18 cellular contexts compared by ENCODE assay signal in the genomic region with DNA sequence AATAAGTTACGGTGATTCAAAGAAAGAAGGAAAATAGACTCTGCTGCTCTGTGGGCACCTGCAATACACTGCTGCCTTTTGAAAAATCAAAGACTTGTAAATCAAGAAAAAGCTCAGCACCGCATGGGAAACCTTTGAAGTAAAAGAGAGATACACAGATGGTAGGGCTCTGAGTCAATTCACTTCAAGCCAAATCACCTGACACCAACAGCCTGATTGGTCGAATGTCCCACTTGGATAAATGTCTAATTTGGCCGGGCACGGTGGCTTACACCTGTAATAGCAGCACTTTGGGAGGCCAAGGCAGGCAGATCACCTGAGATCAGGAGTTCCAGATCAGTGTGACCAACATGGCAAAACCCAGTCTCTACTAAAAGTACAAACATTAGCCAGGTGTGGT. TPM values are rescaled to one million over a fixed set of nuclear protein-coding genes. Genes with fewer than 3 reads are reported as not detected.
DNase-seq lines count a peak whose midpoint lies in the region; ATAC-seq and TF ChIP-seq lines count a peak whose summit lies in the region.
"Had no signal": no experiment of that assay in that cellular context is flagged by ENCODE, and none has a peak within 500 bp of the region (broad histone marks: within the 10 kb centered on the region; RNA-seq: fewer than 3 reads in every experiment).

No MANE protein-coding gene starts in this region.

- no peak overlapping the region for H3K27ac Mint-ChIP-seq in GM23338

- no peaks in the 10 kb centered on the region for H3F3A ChIP-seq in GM23338 (replicated peaks; ENCODE audit: low read depth)

- no peak for TF ChIP-seq CTCF in GM23338 (conservative IDR thresholded peaks at IDR 0.05; ENCODE audit: low read depth in 2 of 2)

- peak overlapping the region; percentile 40; the same call in 1 of the 2 replicates for H2AFZ ChIP-seq in GM23338
- H2AFZ ChIP-seq: GM23248 had no signal

- H3K9me3 Mint-ChIP-seq in GM23338, result peaks cover 5% of the 10 kb centered on the region; the same call in 2 of the 3 replicates

- H3K4me2 ChIP-seq in GM23338, result no peak overlapping the region

- H4K20me1 ChIP-seq in GM23338 (replicated peaks; ENCODE audit: insufficient read depth), result no peaks in the 10 kb centered on the region

- H3K4me1 ChIP-seq in GM23338 (ENCODE audit: insufficient read depth), result peaks cover 12% of the 10 kb centered on the region
- peaks cover 62% of the 10 kb centered on the region for H3K4me1 ChIP-seq in effector memory CD4-positive, alpha-beta T cell (ENCODE audit: control insufficient read depth, insufficient read depth, low read length, poor library complexity, severe bottlenecking)
- H3K4me1 ChIP-seq: uterus had no signal

- peaks cover 4% of the 10 kb centered on the region; the same call in 1 of the 2 replicates for H3K9me2 ChIP-seq in GM23338 (ENCODE audit: insufficient read depth)

- peak; percentile 22 to 35 for ATAC-seq in activated CD4-positive, CD25-positive, alpha-beta regulatory T cell treated with anti-CD3 and anti-CD28 coated beads, Interleukin-2, amount 50 U/mL, for 24 hours
- ATAC-seq in GM23338 (no peak), HG02885 (IDR thresholded peaks at IDR 0.05; ENCODE audit: poor library complexity, unreplicated experiment) (no peak)
- ATAC-seq: sciatic nerve had no signal

- no peaks in the 10 kb centered on the region for H3K79me2 ChIP-seq in GM23338 (replicated peaks; ENCODE audit: insufficient read depth)

- H3K27me3 ChIP-seq in GM23338 (ENCODE audit: insufficient read depth), result no peaks in the 10 kb centered on the region
- H3K27me3 ChIP-seq in effector memory CD4-positive, alpha-beta T cell (replicated peaks; ENCODE audit: control insufficient read depth, insufficient read depth, low read length, poor library complexity, severe bottlenecking), result no peaks in the 10 kb centered on the region
- H3K27me3 ChIP-seq: uterus had no signal

- peaks cover 12% of the 10 kb centered on the region for H3K4me1 Mint-ChIP-seq in GM23338

- H3K27ac ChIP-seq in GM23338 (ENCODE audit: low read depth), result no peak overlapping the region
- H3K27ac ChIP-seq in effector memory CD4-positive, alpha-beta T cell (ENCODE audit: insufficient read depth, low read length, poor library complexity, severe bottlenecking), result peak overlapping the region; percentile 77
- H3K27ac ChIP-seq: epithelial cell of prostate, GM23248, uterus had no signal

- no peak for DNase-seq in activated CD4-positive, CD25-positive, alpha-beta regulatory T cell (lab: John Stamatoyannopoulos, UW)
- DNase-seq in GM23338 (ENCODE audit: low spot score), result no peak
- peak; percentile 48 for DNase-seq in activated T-cell treated with anti-CD3 and anti-CD28 coated beads, Interleukin-2, amount 50 U/mL, for 1 hour
- DNase-seq in effector memory CD4-positive, alpha-beta T cell, result no peak
- DNase-seq in NCI-H1092 treated with DMSO at 0.1 percent for 48 hours (lab: John Stamatoyannopoulos, UW), result no peak
- no peak for DNase-seq in inferior parietal cortex (ENCODE audit: extremely low spot score)
- DNase-seq: 8988T, dermis blood vessel endothelial cell, foreskin fibroblast, GM23248, KBM-7, NCI-H2029 treated with DMSO at 0.1 percent for 48 hours, uterus had no signal

- H3K4me3 Mint-ChIP-seq in GM23338, result no peak overlapping the region
- H3K4me3 Mint-ChIP-seq: B cell had no signal

- no peaks in the 10 kb centered on the region for H3K36me3 ChIP-seq in GM23338 (ENCODE audit: insufficient read depth)
- H3K36me3 ChIP-seq in effector memory CD4-positive, alpha-beta T cell (ENCODE audit: control insufficient read depth, insufficient read depth, low read length), result no peaks in the 10 kb centered on the region
- H3K36me3 ChIP-seq: uterus had no signal

- H3K9me3 ChIP-seq in effector memory CD4-positive, alpha-beta T cell (ENCODE audit: control insufficient read depth, low read length), result no peaks in the 10 kb centered on the region
- H3K9me3 ChIP-seq: uterus had no signal

- H3K36me3 Mint-ChIP-seq in GM23338 (ENCODE audit: low read depth), result peaks cover 5% of the 10 kb centered on the region; the same call in 2 of the 3 replicates

- H3K4me3 ChIP-seq in GM23338, result no peak overlapping the region
- H3K4me3 ChIP-seq in effector memory CD4-positive, alpha-beta T cell (ENCODE audit: insufficient read depth, low read depth, low read length, poor library complexity, severe bottlenecking), result no peak overlapping the region
- H3K4me3 ChIP-seq: GM23248, uterus had no signal

- peaks cover 9% of the 10 kb centered on the region for H3K27me3 Mint-ChIP-seq in GM23338 (ENCODE audit: insufficient read depth, low read depth, poor library complexity)
- H3K27me3 Mint-ChIP-seq: B cell had no signal

TF ChIP-seq in GM23338, 12 proteins besides CTCF, POLR2A, EP300 and RAD21 (continues in another document):
- TF ChIP-seq ZNF114 (CRISPR knock-in tag; IDR thresholded peaks at IDR 0.05) (no peak), ZNF331 (CRISPR knock-in tag; IDR thresholded peaks at IDR 0.05; ENCODE audit: low read depth) (no peak), NANOG (IDR thresholded peaks at IDR 0.05; ENCODE audit: borderline replicate concordance) (no peak), EZH2 (IDR thresholded peaks at IDR 0.05; ENCODE audit: low read depth, unreplicated experiment) (no peak)
- TF ChIP-seq, protein P1, sequence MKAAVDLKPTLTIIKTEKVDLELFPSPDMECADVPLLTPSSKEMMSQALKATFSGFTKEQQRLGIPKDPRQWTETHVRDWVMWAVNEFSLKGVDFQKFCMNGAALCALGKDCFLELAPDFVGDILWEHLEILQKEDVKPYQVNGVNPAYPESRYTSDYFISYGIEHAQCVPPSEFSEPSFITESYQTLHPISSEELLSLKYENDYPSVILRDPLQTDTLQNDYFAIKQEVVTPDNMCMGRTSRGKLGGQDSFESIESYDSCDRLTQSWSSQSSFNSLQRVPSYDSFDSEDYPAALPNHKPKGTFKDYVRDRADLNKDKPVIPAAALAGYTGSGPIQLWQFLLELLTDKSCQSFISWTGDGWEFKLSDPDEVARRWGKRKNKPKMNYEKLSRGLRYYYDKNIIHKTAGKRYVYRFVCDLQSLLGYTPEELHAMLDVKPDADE (IDR thresholded peaks at IDR 0.05), result no peak
- TF ChIP-seq, protein P2, sequence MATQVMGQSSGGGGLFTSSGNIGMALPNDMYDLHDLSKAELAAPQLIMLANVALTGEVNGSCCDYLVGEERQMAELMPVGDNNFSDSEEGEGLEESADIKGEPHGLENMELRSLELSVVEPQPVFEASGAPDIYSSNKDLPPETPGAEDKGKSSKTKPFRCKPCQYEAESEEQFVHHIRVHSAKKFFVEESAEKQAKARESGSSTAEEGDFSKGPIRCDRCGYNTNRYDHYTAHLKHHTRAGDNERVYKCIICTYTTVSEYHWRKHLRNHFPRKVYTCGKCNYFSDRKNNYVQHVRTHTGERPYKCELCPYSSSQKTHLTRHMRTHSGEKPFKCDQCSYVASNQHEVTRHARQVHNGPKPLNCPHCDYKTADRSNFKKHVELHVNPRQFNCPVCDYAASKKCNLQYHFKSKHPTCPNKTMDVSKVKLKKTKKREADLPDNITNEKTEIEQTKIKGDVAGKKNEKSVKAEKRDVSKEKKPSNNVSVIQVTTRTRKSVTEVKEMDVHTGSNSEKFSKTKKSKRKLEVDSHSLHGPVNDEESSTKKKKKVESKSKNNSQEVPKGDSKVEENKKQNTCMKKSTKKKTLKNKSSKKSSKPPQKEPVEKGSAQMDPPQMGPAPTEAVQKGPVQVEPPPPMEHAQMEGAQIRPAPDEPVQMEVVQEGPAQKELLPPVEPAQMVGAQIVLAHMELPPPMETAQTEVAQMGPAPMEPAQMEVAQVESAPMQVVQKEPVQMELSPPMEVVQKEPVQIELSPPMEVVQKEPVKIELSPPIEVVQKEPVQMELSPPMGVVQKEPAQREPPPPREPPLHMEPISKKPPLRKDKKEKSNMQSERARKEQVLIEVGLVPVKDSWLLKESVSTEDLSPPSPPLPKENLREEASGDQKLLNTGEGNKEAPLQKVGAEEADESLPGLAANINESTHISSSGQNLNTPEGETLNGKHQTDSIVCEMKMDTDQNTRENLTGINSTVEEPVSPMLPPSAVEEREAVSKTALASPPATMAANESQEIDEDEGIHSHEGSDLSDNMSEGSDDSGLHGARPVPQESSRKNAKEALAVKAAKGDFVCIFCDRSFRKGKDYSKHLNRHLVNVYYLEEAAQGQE (IDR thresholded peaks at IDR 0.05; ENCODE audit: unreplicated experiment), result no peak

RNA-seq across cellular contexts. Expression of a gene that starts 19.2 kb away (rescaled TPM):
- 11.2 and 13.7 TPM in 2 replicates for total RNA-seq in GM23338 (2014; rRNA removed; shearing (Covaris generic))
- polyA plus RNA-seq in GM23338 (2016; fragmentation: Nextera tagmentation; extraction: Ambion mirVana), result 8.9 and 9.1 TPM in 2 replicates

Comparison
In these comparisons a context has a peak if more than half of its experiments do, and no peak if none do; other contexts are left out.
1. ATAC-seq: peak in activated CD4-positive, CD25-positive, alpha-beta regulatory T cell treated with anti-CD3 and anti-CD28 coated beads, Interleukin-2, amount 50 U/mL, for 24 hours (2 of 2); none in GM23338 (single experiment) and HG02885 (single experiment).